In genomic region chr19:51293571-51294210, GRCh38 we compare ENCODE assay signal across 27 cellular contexts. TPM values are rescaled to one million over a fixed set of nuclear protein-coding genes. Genes with fewer than 3 reads are reported as not detected.
A peak's percentile ranks its signal among the peaks of the same experiment; 100 is the strongest.
DNase-seq lines count a peak whose midpoint lies in the region; ATAC-seq, FAIRE-seq and TF ChIP-seq lines count a peak whose summit lies in the region.
"Had no signal": no experiment of that assay in that cellular context is flagged by ENCODE, and none has a peak within 500 bp of the region (broad histone marks: within the 10 kb centered on the region; RNA-seq: fewer than 3 reads in every experiment).

No MANE protein-coding gene starts in this region.

- ATAC-seq in HG02973 (IDR thresholded peaks at IDR 0.05; ENCODE audit: unreplicated experiment) = no peak
- ATAC-seq: GM12878 had no signal

- POLR2A ChIA-PET in H1 (lab: Charles Lee; ENCODE audit: partially characterized antibody) = interaction anchor here (0.7 to 1.6 kb wide), 8 partner anchors 8 to 74 kb away, joined by 3 to 4 read pairs (median 3); no protein-coding TSS in a partner anchor
- POLR2A ChIA-PET in GM10248 (lab: Yijun Ruan, JAX) = no interaction called here

- H3K4me1 ChIP-seq in H9 (ENCODE audit: insufficient read depth, low read length) (peaks cover 25% of the 10 kb centered on the region; the same call in 1 of the 2 replicates), H1 (replicated peaks in 1 of 4; ENCODE audit: control insufficient read depth in 3 of 4, insufficient read depth in 4 of 4, low read length in 3 of 4) (peaks cover 10 to 39% (median 29%) of the 10 kb centered on the region in 4 experiments), iPS-20b (ENCODE audit: insufficient read depth, low read length) (peaks cover 38% of the 10 kb centered on the region)

- H3K27me3 Mint-ChIP-seq in H9 (ENCODE audit: low read depth) (peaks cover 10% of the 10 kb centered on the region), progenitor cell of endocrine pancreas (peaks cover 24% of the 10 kb centered on the region)

- H3K4ac ChIP-seq in H9 (ENCODE audit: low read depth, low read length) = no peak overlapping the region; the same call in 1 of the 2 replicates
- H3K4ac ChIP-seq in H1 (replicated peaks; ENCODE audit: insufficient read length, low read depth, low read length) = peak overlapping the region; percentile 86

- H4K20me1 ChIP-seq in H9 (ENCODE audit: control insufficient read depth, insufficient read depth, insufficient read length) = no peaks in the 10 kb centered on the region
- H4K20me1 ChIP-seq in H1 (replicated peaks in 1 of 2; ENCODE audit: control insufficient read depth in 1 of 2, insufficient read depth in 2 of 2, low read length in 2 of 2) = no peaks in the 10 kb centered on the region

- H2BK15ac ChIP-seq in H9 (ENCODE audit: low read depth, low read length) (no peak overlapping the region), H1 (ENCODE audit: low read length) (no peak overlapping the region)

- H3K4me1 Mint-ChIP-seq in H9 (peaks cover 47 to 50% of the 10 kb centered on the region in 2 experiments), progenitor cell of endocrine pancreas (ENCODE audit: low read depth) (no peaks in the 10 kb centered on the region)

- no peak for TF ChIP-seq POLR2A in H1 (IDR thresholded peaks at IDR 0.05; ENCODE audit: control extremely low read depth in 1 of 2, low read depth in 2 of 2, low read length in 2 of 2)

- H4K5ac ChIP-seq in H9 (ENCODE audit: insufficient read length, low read depth, low read length) = no peak overlapping the region
- H4K5ac ChIP-seq in H1 (ENCODE audit: insufficient read length, low read depth, low read length) = no peak overlapping the region

- H2AK5ac ChIP-seq in H9 (ENCODE audit: insufficient read length, low read length) (no peak overlapping the region), H1 (ENCODE audit: low read depth, low read length) (no peak overlapping the region; the same call in 1 of the 2 replicates)

- H3K9me3 Mint-ChIP-seq in H9 = no peaks in the 10 kb centered on the region
- H3K9me3 Mint-ChIP-seq in progenitor cell of endocrine pancreas (ENCODE audit: low read depth) = no peaks in the 10 kb centered on the region

- H2BK20ac ChIP-seq in H9 (ENCODE audit: low read depth, low read length, poor library complexity, severe bottlenecking) (peak overlapping the region; percentile 76), H1 (ENCODE audit: low read length) (peak overlapping the region; percentile 90; the same call in 1 of the 2 replicates)

- H3K23me2 ChIP-seq in H9 (ENCODE audit: insufficient read length, low read depth, low read length, poor library complexity, severe bottlenecking) (no peaks in the 10 kb centered on the region), H1 (ENCODE audit: low read depth, low read length) (no peaks in the 10 kb centered on the region)

- H2BK12ac ChIP-seq in H9 (ENCODE audit: insufficient read length, low read depth, low read length) = no peak overlapping the region
- H2BK12ac ChIP-seq in H1 (ENCODE audit: low read depth, low read length) = peak overlapping the region; percentile 96

- H2AFZ ChIP-seq in H9 (ENCODE audit: low read length) = no peak overlapping the region
- no peak overlapping the region; the same call in 1 of the 2 replicates for H2AFZ ChIP-seq in H1 (ENCODE audit: low read length)

- H3K18ac ChIP-seq in H9 (ENCODE audit: insufficient read length, low read depth, low read length) (peak overlapping the region; percentile 64), H1 (ENCODE audit: extremely low read depth, low read length) (peak overlapping the region; percentile 80; the same call in 1 of the 2 replicates)

- no peak overlapping the region for H3K9ac ChIP-seq in H9 (ENCODE audit: extremely low read depth, insufficient read length, low read length)
- H3K9ac ChIP-seq in H1 (replicated peaks in 1 of 4; ENCODE audit: extremely low read depth in 1 of 4, low read depth in 3 of 4, low read length in 3 of 4) = no peak overlapping the region
- peak overlapping the region; percentile 35; the same call in 1 of the 2 replicates for H3K9ac ChIP-seq in iPS-20b (ENCODE audit: low read depth, low read length)

- TF ChIP-seq CTCF in H9 (conservative IDR thresholded peaks at IDR 0.05) (no peak), H1 (IDR thresholded peaks at IDR 0.05; ENCODE audit: control extremely low read depth in 1 of 3, insufficient read depth in 1 of 3, low read depth in 1 of 3, low read length in 3 of 3) (no peak), progenitor cell of endocrine pancreas (IDR thresholded peaks at IDR 0.05; ENCODE audit: unreplicated experiment) (no peak), GM10248 (IDR thresholded peaks at IDR 0.05; ENCODE audit: control extremely low read depth, extremely low read depth, low read depth, missing control alignments) (no peak)

- H3K4me2 ChIP-seq in H9 (ENCODE audit: insufficient read depth, insufficient read length, low read length) = no peak overlapping the region
- peak overlapping the region in 1 of 2 experiments; percentile 35; a peak in 1 of 4 replicates for H3K4me2 ChIP-seq in H1 (ENCODE audit: insufficient read depth in 1 of 2, low read depth in 2 of 2, low read length in 2 of 2)

- H3K9me3 ChIP-seq in H9 (ENCODE audit: control insufficient read depth, low read depth, low read length) = no peaks in the 10 kb centered on the region
- no peaks in the 10 kb centered on the region for H3K9me3 ChIP-seq in H1 (ENCODE audit: insufficient read depth in 2 of 2, low read depth in 1 of 2, low read length in 1 of 2)
- H3K9me3 ChIP-seq in iPS-20b (ENCODE audit: insufficient read depth, low read depth, low read length) = no peaks in the 10 kb centered on the region

- CTCF ChIA-PET in H1 (lab: Charles Lee; ENCODE audit: partially characterized antibody) = interaction anchor here (0.6 to 1.7 kb wide), 9 partner anchors 10 to 145 kb away, joined by 3 to 4 read pairs (median 3); no protein-coding TSS in a partner anchor
- CTCF ChIA-PET in GM10248 (lab: Yijun Ruan, JAX) = no interaction called here

- H3K23ac ChIP-seq in H9 (ENCODE audit: insufficient read length, low read depth, low read length) (no peak overlapping the region), H1 (ENCODE audit: insufficient read length) (no peak overlapping the region)

- H3K4me3 ChIP-seq in H1 (ENCODE audit: extremely low read depth in 1 of 4, insufficient read depth in 2 of 4, low read depth in 3 of 4, low read length in 4 of 4) (no peak overlapping the region), iPS-20b (ENCODE audit: low read length) (peak overlapping the region; percentile 42; the same call in 1 of the 2 replicates)
- H3K4me3 ChIP-seq: GM12878 had no signal

- no CpG with 5 or more reads among the region's 14 CpGs for WGBS in H9 (ENCODE audit: extremely low coverage, insufficient read length, low lambda C conversion rate)
- 80% methylated on average over 14 of the region's 14 CpGs; no CpG with 5 or more reads in 1 of the 2 experiments for WGBS in H1 (ENCODE audit: extremely low coverage in 1 of 2, insufficient coverage in 1 of 2, insufficient read length in 1 of 2, insufficient replicate concordance in 2 of 2, low coverage in 1 of 2, low lambda C conversion rate in 2 of 2, missing lambda C conversion rate in 1 of 2), 2 experiments

- peak overlapping the region; percentile 29 for H2BK120ac ChIP-seq in H9 (ENCODE audit: low read depth, low read length, poor library complexity, severe bottlenecking)
- H2BK120ac ChIP-seq in H1 (replicated peaks; ENCODE audit: low read depth, low read length) = peak overlapping the region; percentile 33

- H3K56ac ChIP-seq in H9 (ENCODE audit: insufficient read length, low read depth, low read length) (no peak overlapping the region), H1 (replicated peaks; ENCODE audit: insufficient read length, low read depth, low read length) (no peak overlapping the region)

- H4K8ac ChIP-seq in H9 (replicated peaks; ENCODE audit: insufficient read length, low read depth, low read length) (no peak overlapping the region), H1 (ENCODE audit: extremely low read depth, insufficient read depth, low read length) (no peak overlapping the region)

- no peak overlapping the region for H2BK5ac ChIP-seq in H9 (ENCODE audit: insufficient read length, low read length)
- peak overlapping the region; percentile 95; the same call in 1 of the 2 replicates for H2BK5ac ChIP-seq in H1 (ENCODE audit: low read depth, low read length)

- H4K91ac ChIP-seq in H9 (ENCODE audit: insufficient read length, low read depth, low read length) (peak overlapping the region; percentile 76), H1 (replicated peaks; ENCODE audit: insufficient read length, low read length) (peak overlapping the region; percentile 82)

- H3K27ac ChIP-seq in H9 (ENCODE audit: insufficient read length, low read depth, low read length) (no peak overlapping the region), H1 (ENCODE audit: low read depth, low read length) (no peak overlapping the region), iPS-20b (ENCODE audit: low read length) (no peak overlapping the region)
- H3K27ac ChIP-seq: C4-2B, HL-60 had no signal

- H3K14ac ChIP-seq in H9 (ENCODE audit: insufficient read depth, low read length) (peak overlapping the region; percentile 53), H1 (ENCODE audit: insufficient read length) (no peak overlapping the region)

- H3K27me3 ChIP-seq in H9 (ENCODE audit: insufficient read depth, low read length) (no peaks in the 10 kb centered on the region), H1 (replicated peaks in 1 of 4; ENCODE audit: control insufficient read depth in 3 of 4, extremely low read depth in 1 of 4, insufficient read depth in 3 of 4, low read length in 3 of 4) (peaks cover 0 to 2% (median 0%) of the 10 kb centered on the region in 4 experiments; a peak in 1 of 7 replicates), iPS-20b (ENCODE audit: insufficient read depth, low read length) (no peaks in the 10 kb centered on the region)

- peaks cover 0 to 3% (median 2%) of the 10 kb centered on the region in 3 experiments; a peak in 1 of 7 replicates for H3K36me3 Mint-ChIP-seq in H9 (ENCODE audit: insufficient read depth in 1 of 3, low read depth in 3 of 3)
- no peaks in the 10 kb centered on the region for H3K36me3 Mint-ChIP-seq in progenitor cell of endocrine pancreas (ENCODE audit: insufficient read depth)

- no peak overlapping the region for H3T11ph ChIP-seq in H9 (ENCODE audit: low read length)

- H3K79me1 ChIP-seq in H9 (ENCODE audit: insufficient read depth, low read depth, low read length, poor library complexity, severe bottlenecking) (no peaks in the 10 kb centered on the region), H1 (ENCODE audit: low read depth, low read length) (no peaks in the 10 kb centered on the region)

- peak overlapping the region; percentile 35 to 54; a peak in 4 of 5 replicates for H3K4me3 Mint-ChIP-seq in H9
- H3K4me3 Mint-ChIP-seq in progenitor cell of endocrine pancreas (ENCODE audit: low read depth) = no peak overlapping the region

- H3K79me2 ChIP-seq in H9 (ENCODE audit: insufficient read depth, low read length) (no peaks in the 10 kb centered on the region), H1 (ENCODE audit: control insufficient read depth in 1 of 2, insufficient read depth in 2 of 2, low read length in 2 of 2) (no peaks in the 10 kb centered on the region)

- peak overlapping the region in 2 of 3 experiments; percentile 50 to 90; a peak in 4 of 7 replicates for H3K27ac Mint-ChIP-seq in H9
- peak overlapping the region; percentile 43 for H3K27ac Mint-ChIP-seq in progenitor cell of endocrine pancreas

- no peak for TF ChIP-seq EP300 in H1 (IDR thresholded peaks at IDR 0.05; ENCODE audit: borderline replicate concordance in 1 of 2, low read depth in 2 of 2, low read length in 2 of 2)

- FAIRE-seq in H1 (lab: Jason Lieb, UNC) = no peak
- FAIRE-seq: GM12878, GM19239, RCC 7860 had no signal

- no peak for TF ChIP-seq RAD21 in H1 (IDR thresholded peaks at IDR 0.05 in 1 of 2, conservative IDR thresholded peaks at IDR 0.05 in 1 of 2; ENCODE audit: low read depth in 2 of 2, low read length in 2 of 2)

- DNase-seq in H9 (peak; percentile 61), H1 (ENCODE audit: low read depth in 1 of 2, low spot score in 2 of 2) (peak in 1 of 2 experiments; percentile 48), progenitor cell of endocrine pancreas (ENCODE audit: low spot score, unreplicated experiment) (no peak), islet precursor cell (no peak), cerebellum (ENCODE audit: low spot score) (no peak), GM10248 (ENCODE audit: extremely low spot score) (no peak)
- DNase-seq: DND-41, GDM1, GOT3, Kasumi-1, MM.1S, NCI-H1092, NCI-H146, NCI-H2081 treated with DMSO at 0.1 percent for 48 hours, NCI-H748 treated with DMSO at 0.1 percent for 48 hours, SW 1271 had no signal

- H3K36me3 ChIP-seq in H1 (ENCODE audit: control insufficient read depth in 2 of 4, insufficient read depth in 4 of 4, low read length in 3 of 4) (no peaks in the 10 kb centered on the region), iPS-20b (ENCODE audit: insufficient read depth, low read depth, low read length) (no peaks in the 10 kb centered on the region)

RNA-seq across cellular contexts. Expression of gene IGLON5, which starts 17.8 kb away (rescaled TPM):
- total RNA-seq in H9 (2021) (41.4 and 42.3 TPM in 2 replicates), progenitor cell of endocrine pancreas (44.8 and 44.9 TPM in 2 replicates), cerebellum (7.1 TPM)
- total RNA-seq in H1 (2021; fragmentation: NEBNext Ultra II Directional; extraction: Animal tissue kit (Norgen Biotek cat#: 25700)) = 31.8 and 34.1 TPM in 2 replicates
- 34.6 and 51.4 TPM in 2 replicates for polyA plus RNA-seq in H1 (2011; rRNA removed)
- 28.1 TPM for polyA plus RNA-seq in H1 (2011; cell fraction: cytosol; rRNA removed)
- 51.5 TPM for polyA plus RNA-seq in H1 (2011; cell fraction: nucleus; rRNA removed)
- polyA plus RNA-seq in H1 (2012, experiment 1 of 2) = 26.0 to 58.9 TPM (median 46.8 TPM) in 4 replicates
- 34.9 TPM for polyA plus RNA-seq in H1 (2012, experiment 2 of 2)
- polyA plus RNA-seq in H1 (2013, experiment 1 of 2) = 44.4 TPM
- polyA plus RNA-seq in H1 (2013, experiment 2 of 2) = 46.3 TPM
- polyA minus RNA-seq in H1 (2011; rRNA and poly(A)+ RNA removed) = 9.6 and 13.7 TPM in 2 replicates
- polyA minus RNA-seq in H1 (2011; cell fraction: cytosol; rRNA and poly(A)+ RNA removed) = 18.7 TPM
- 13.6 TPM for polyA minus RNA-seq in H1 (2011; cell fraction: nucleus; rRNA and poly(A)+ RNA removed)
- total RNA-seq: GM12878, HT1080, NCI-H460, OCI-LY7, Right ventricle myocardium inferior had no signal
- polyA plus RNA-seq: GM12878 had no signal

RNA-seq across cellular contexts. Expression of gene SIGLECL1, which starts 42.8 kb away (rescaled TPM):
- not detected in 2 replicates for total RNA-seq in H9 (2021)
- total RNA-seq in H1 (2021; fragmentation: NEBNext Ultra II Directional; extraction: Animal tissue kit (Norgen Biotek cat#: 25700)) = not detected in 2 replicates
- polyA plus RNA-seq in H1 (2011; rRNA removed) = not detected in 2 replicates
- polyA plus RNA-seq in H1 (2011; cell fraction: cytosol; rRNA removed) = not detected
- polyA plus RNA-seq in H1 (2011; cell fraction: nucleus; rRNA removed) = not detected
- not detected in 4 replicates for polyA plus RNA-seq in H1 (2012, experiment 1 of 2)
- polyA plus RNA-seq in H1 (2012, experiment 2 of 2) = not detected
- not detected for polyA plus RNA-seq in H1 (2013, experiment 1 of 2)
- polyA plus RNA-seq in H1 (2013, experiment 2 of 2) = not detected
- not detected in 2 replicates for polyA minus RNA-seq in H1 (2011; rRNA and poly(A)+ RNA removed)
- not detected for polyA minus RNA-seq in H1 (2011; cell fraction: cytosol; rRNA and poly(A)+ RNA removed)
- not detected for polyA minus RNA-seq in H1 (2011; cell fraction: nucleus; rRNA and poly(A)+ RNA removed)
- total RNA-seq in progenitor cell of endocrine pancreas = not detected in 2 replicates
- not detected for total RNA-seq in cerebellum
- total RNA-seq: GM12878, HT1080, NCI-H460, OCI-LY7, Right ventricle myocardium inferior had no signal
- polyA plus RNA-seq: GM12878 had no signal

RNA-seq across cellular contexts. Expression of gene VSIG10L, which starts 48.2 kb away (rescaled TPM):
- total RNA-seq in H9 (2021) (5.3 and 5.6 TPM in 2 replicates), progenitor cell of endocrine pancreas (6.3 and 7.0 TPM in 2 replicates), cerebellum (1.5 TPM)
- total RNA-seq in H1 (2021; fragmentation: NEBNext Ultra II Directional; extraction: Animal tissue kit (Norgen Biotek cat#: 25700)) = 10.2 and 10.3 TPM in 2 replicates
- 9.9 and 10.4 TPM in 2 replicates for polyA plus RNA-seq in H1 (2011; rRNA removed)
- 5.7 TPM for polyA plus RNA-seq in H1 (2011; cell fraction: cytosol; rRNA removed)
- polyA plus RNA-seq in H1 (2011; cell fraction: nucleus; rRNA removed) = 8.6 TPM
- 8.6 to 10.9 TPM (median 9.3 TPM) in 4 replicates for polyA plus RNA-seq in H1 (2012, experiment 1 of 2)
- 11.2 TPM for polyA plus RNA-seq in H1 (2012, experiment 2 of 2)
- polyA plus RNA-seq in H1 (2013, experiment 1 of 2) = 13.2 TPM
- polyA plus RNA-seq in H1 (2013, experiment 2 of 2) = 13.7 TPM
- 4.1 and 4.3 TPM in 2 replicates for polyA minus RNA-seq in H1 (2011; rRNA and poly(A)+ RNA removed)
- polyA minus RNA-seq in H1 (2011; cell fraction: cytosol; rRNA and poly(A)+ RNA removed) = 2.1 TPM
- polyA minus RNA-seq in H1 (2011; cell fraction: nucleus; rRNA and poly(A)+ RNA removed) = 4.6 TPM
